11 cellular contexts compared by ENCODE assay signal in genomic region chr18:76923485-76924085, GRCh38.
DNase-seq lines count a peak whose midpoint lies in the region; ATAC-seq and TF ChIP-seq lines count a peak whose summit lies in the region.
"Had no signal": no experiment of that assay in that cellular context is flagged by ENCODE, and none has a peak within 500 bp of the region (broad histone marks: within the 10 kb centered on the region; RNA-seq: fewer than 3 reads in every experiment).

No MANE protein-coding gene starts in this region.

- 0 out of 2 replicates have a peak, but pooled peaks cover 4% of the 10 kb centered on the region for H3K36me3 ChIP-seq in PC-9 (ENCODE audit: low read depth)
- peaks cover 14% of the 10 kb centered on the region for H3K36me3 ChIP-seq in fibroblast of lung (ENCODE audit: control insufficient read depth, insufficient read depth, low read length)
- peaks cover 13% of the 10 kb centered on the region for H3K36me3 ChIP-seq in smooth muscle cell (ENCODE audit: low read depth)

- TF ChIP-seq CTCF in PC-9 (conservative IDR thresholded peaks at IDR 0.05) (peak; percentile 71), fibroblast of lung (conservative IDR thresholded peaks at IDR 0.05 in 1 of 2, IDR thresholded peaks at IDR 0.05 in 1 of 2; ENCODE audit: low read depth in 1 of 2, low read length in 2 of 2) (peak; percentile 17 to 46), smooth muscle cell (IDR thresholded peaks at IDR 0.05; ENCODE audit: borderline replicate concordance, insufficient read depth, poor library complexity, severe bottlenecking) (peak; percentile 47)

- H3K27me3 ChIP-seq in PC-9 (ENCODE audit: insufficient read depth, low read depth) (no peaks in the 10 kb centered on the region), fibroblast of lung (ENCODE audit: control insufficient read depth, insufficient read depth, low read length) (no peaks in the 10 kb centered on the region), smooth muscle cell (ENCODE audit: low read depth) (no peaks in the 10 kb centered on the region)
- H3K27me3 ChIP-seq: BLaER1 had no signal

- H3K4me3 ChIP-seq in PC-9: no peak overlapping the region
- H3K4me3 ChIP-seq in fibroblast of lung (replicated peaks in 1 of 4; ENCODE audit: control extremely low read depth in 1 of 4, insufficient read depth in 1 of 4, low read depth in 3 of 4, low read length in 4 of 4): no peak overlapping the region
- no peak overlapping the region for H3K4me3 ChIP-seq in smooth muscle cell
- H3K4me3 ChIP-seq: BLaER1 had no signal

- no peaks in the 10 kb centered on the region for H3K9me2 ChIP-seq in PC-9 (ENCODE audit: insufficient read depth)

- no peak for ATAC-seq in GM18868 (IDR thresholded peaks at IDR 0.05; ENCODE audit: unreplicated experiment)
- ATAC-seq in GM21825 (IDR thresholded peaks at IDR 0.05; ENCODE audit: unreplicated experiment): no peak

- BruUV-seq in PC-9 (replicated peaks; lab: Mats Ljungman, UMichigan): no TSS peak

- H2AFZ ChIP-seq in PC-9 (no peak overlapping the region), fibroblast of lung (ENCODE audit: low read length) (no peak overlapping the region), smooth muscle cell (ENCODE audit: low read depth) (no peak overlapping the region)

- intact Hi-C loops in PC-9 (cut with micrococcal nuclease; ENCODE audit: unreplicated experiment): no loop called here

- H3K79me2 ChIP-seq in PC-9 (ENCODE audit: low read depth) (no peaks in the 10 kb centered on the region), fibroblast of lung (ENCODE audit: control insufficient read depth, insufficient read depth, low read length) (no peaks in the 10 kb centered on the region), smooth muscle cell (ENCODE audit: low read depth) (no peaks in the 10 kb centered on the region)

- CTCF ChIA-PET in PC-9 (lab: Charles Lee): no interaction called here

- no peaks in the 10 kb centered on the region for H3F3A ChIP-seq in PC-9 (ENCODE audit: insufficient read depth, low read depth)
- H3F3A ChIP-seq in smooth muscle cell (ENCODE audit: low read depth): no peaks in the 10 kb centered on the region

- H3K9me3 ChIP-seq in PC-9 (ENCODE audit: insufficient read depth, low read depth) (no peaks in the 10 kb centered on the region), fibroblast of lung (ENCODE audit: control insufficient read depth, insufficient read depth, low read depth, low read length) (no peaks in the 10 kb centered on the region), smooth muscle cell (replicated peaks; ENCODE audit: low read depth) (no peaks in the 10 kb centered on the region)
- H3K9me3 ChIP-seq: BLaER1 had no signal

- POLR2A ChIA-PET in PC-9 (lab: Charles Lee; ENCODE audit: unreplicated experiment): no interaction called here

- WGBS in smooth muscle cell (ENCODE audit: low lambda C conversion rate): 71% methylated on average over 3 of the region's 3 CpGs

- H3K4me1 ChIP-seq in PC-9 (replicated peaks; ENCODE audit: insufficient read depth) (no peaks in the 10 kb centered on the region), fibroblast of lung (ENCODE audit: control insufficient read depth, extremely low read depth, insufficient read depth, low read length) (no peaks in the 10 kb centered on the region), smooth muscle cell (ENCODE audit: low read depth) (no peaks in the 10 kb centered on the region)

- H3K9ac ChIP-seq in fibroblast of lung (ENCODE audit: insufficient read depth, low read length) (no peak overlapping the region), smooth muscle cell (ENCODE audit: low read depth) (no peak overlapping the region)
- H3K9ac ChIP-seq: BLaER1 had no signal

- DNase-seq in NCI-H82 (lab: John Stamatoyannopoulos, UW) (peak; percentile 61), NCI-H82 treated with DMSO at 0.1 percent for 48 hours (lab: John Stamatoyannopoulos, UW; ENCODE audit: unreplicated experiment) (no peak), PC-9 (peak in 1 of 2 experiments; percentile 8), fibroblast of lung (ENCODE audit: low read depth in 2 of 2) (peak in 1 of 2 donors; percentile 2), smooth muscle cell (lab: John Stamatoyannopoulos, UW; ENCODE audit: unreplicated experiment) (no peak)
- DNase-seq in activated CD4-positive, alpha-beta T cell treated with anti-CD3 and anti-CD28 coated beads for 1 hour: no peak
- DNase-seq: activated effector memory CD4-positive, alpha-beta T cell treated with anti-CD3 and anti-CD28 coated beads, Interleukin-2, amount 50 U/mL, for 16 hours; NCI-H446 treated with DMSO at 0.1 percent for 48 hours had no signal

- H4K20me1 ChIP-seq in PC-9 (ENCODE audit: insufficient read depth) (no peaks in the 10 kb centered on the region), fibroblast of lung (ENCODE audit: control insufficient read depth, extremely low read depth, insufficient read depth, low read length) (no peaks in the 10 kb centered on the region), smooth muscle cell (ENCODE audit: low read depth) (peaks cover 10% of the 10 kb centered on the region)
- H4K20me1 ChIP-seq: BLaER1 had no signal

- no peak overlapping the region for H3K27ac ChIP-seq in PC-9
- no peak overlapping the region for H3K27ac ChIP-seq in fibroblast of lung (ENCODE audit: insufficient read depth, low read length)
- H3K27ac ChIP-seq in smooth muscle cell (ENCODE audit: low read depth): no peak overlapping the region
- H3K27ac ChIP-seq: BLaER1 had no signal

- H3K4me2 ChIP-seq in PC-9: no peak overlapping the region
- H3K4me2 ChIP-seq in fibroblast of lung (ENCODE audit: extremely low read depth, insufficient read depth, low read length): no peak overlapping the region
- no peak overlapping the region for H3K4me2 ChIP-seq in smooth muscle cell
- H3K4me2 ChIP-seq: BLaER1 had no signal
